ENCODE assay signal across 20 cellular contexts in the genomic region with DNA sequence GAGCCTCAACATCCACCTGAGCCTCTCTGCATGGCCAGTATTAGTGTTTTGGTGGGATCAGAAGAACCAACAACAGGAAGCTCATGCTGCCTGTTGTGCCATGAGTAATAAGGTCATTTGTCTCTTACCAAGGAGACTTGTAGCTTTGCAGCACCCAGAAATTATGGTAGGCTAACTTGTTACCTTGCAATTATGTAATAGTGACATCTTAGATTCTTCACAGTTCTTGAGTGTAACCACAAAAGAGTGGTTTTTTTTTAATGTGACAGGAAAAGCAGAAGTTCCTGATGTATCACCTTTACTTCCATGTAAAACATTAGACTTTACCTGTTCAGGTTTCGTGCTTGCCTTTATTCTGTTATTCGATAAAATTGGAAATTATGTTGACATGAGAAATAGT.
DNase-seq lines count a peak whose midpoint lies in the region; ATAC-seq, FAIRE-seq and TF ChIP-seq lines count a peak whose summit lies in the region.
"Had no signal": no experiment of that assay in that cellular context is flagged by ENCODE, and none has a peak within 500 bp of the region (broad histone marks: within the 10 kb centered on the region; RNA-seq: fewer than 3 reads in every experiment).

No MANE protein-coding gene starts in this region.

- no peak overlapping the region for H3K4me2 ChIP-seq in GM12878 (ENCODE audit: control insufficient read depth, insufficient read depth)

- RAD21 ChIA-PET in GM12878 (lab: Charles Lee; ENCODE audit: unreplicated experiment) = interaction anchor here (0.7 to 1.4 kb wide), 2 partner anchors 9 to 15 kb away, joined by 3 to 10 read pairs; no protein-coding TSS in a partner anchor

- no TSS peak for BruUV-seq in GM12878 (replicated peaks; lab: Mats Ljungman, UMichigan)

- WGBS in GM12878 (ENCODE audit: insufficient coverage, insufficient replicate concordance, low lambda C conversion rate, missing lambda C conversion rate) = 74% methylated on average over 2 of the region's 2 CpGs

- no peak overlapping the region for H3K9ac ChIP-seq in GM12878 (ENCODE audit: control insufficient read depth, insufficient read depth, low read length)

- H3K4me3 ChIP-seq in GM12878 = no peak overlapping the region

- no peak overlapping the region for H2AFZ ChIP-seq in GM12878 (ENCODE audit: control insufficient read depth, low read depth, low read length)

- TF ChIP-seq CTCF in GM12878 (IDR thresholded peaks at IDR 0.05 in 2 of 3, conservative IDR thresholded peaks at IDR 0.05 in 1 of 3; ENCODE audit: control insufficient read depth in 2 of 3, extremely low read depth in 1 of 3, insufficient read depth in 1 of 3, low read depth in 3 of 3, low read length in 3 of 3) (no peak), GM13976 (IDR thresholded peaks at IDR 0.05; ENCODE audit: borderline replicate concordance, control extremely low read depth, extremely low read depth, insufficient read depth, missing control alignments) (no peak)

- ATAC-seq in GM18511 (IDR thresholded peaks at IDR 0.05; ENCODE audit: unreplicated experiment) (peak; percentile 45), GM12878 (peak; percentile 65), GM21360 (IDR thresholded peaks at IDR 0.05; ENCODE audit: unreplicated experiment) (no peak)
- ATAC-seq: HCT116, HepG2 had no signal

- in situ Hi-C loops in GM12878 (cut with MboI) = no loop called here
- in situ Hi-C loops in GM13976 (cut with MboI; ENCODE audit: low sequenced_read_pairs, unreplicated experiment) = no loop called here

- TF ChIP-seq EP300 in GM12878 (IDR thresholded peaks at IDR 0.05; ENCODE audit: borderline replicate concordance in 1 of 2, control insufficient read depth in 1 of 2, low read depth in 2 of 2, low read length in 2 of 2) = no peak

- no peak for TF ChIP-seq POLR2A in GM12878 (IDR thresholded peaks at IDR 0.05; ENCODE audit: low read depth, low read length)

- H3K27me3 ChIP-seq in GM12878 (replicated peaks in 1 of 2; ENCODE audit: control insufficient read depth in 2 of 2, insufficient read depth in 2 of 2, low read length in 1 of 2) = no peaks in the 10 kb centered on the region

- intact Hi-C loops in GM12878 (cut with micrococcal nuclease; ENCODE audit: unreplicated experiment) = no loop called here

- H3K4me1 ChIP-seq in GM12878 (ENCODE audit: control insufficient read depth, insufficient read depth, low read length) = no peaks in the 10 kb centered on the region
- H3K4me1 ChIP-seq: Caco-2 had no signal

- SMC1A ChIA-PET in GM12878 (lab: Charles Lee; ENCODE audit: uncharacterized antibody, unreplicated experiment) = interaction anchor here (0.9 to 2.4 kb wide), 7 partner anchors 9 to 63 kb away, joined by 3 to 12 read pairs (median 6); no protein-coding TSS in a partner anchor

- POLR2A ChIA-PET in GM12878 (lab: Charles Lee) = interaction anchor here (0.6 kb wide), 1 partner anchor 1535 kb away, joined by 3 read pairs; no protein-coding TSS in a partner anchor

- H3K36me3 ChIP-seq in GM12878 (ENCODE audit: control insufficient read depth in 2 of 2, insufficient read depth in 2 of 2, low read length in 1 of 2) = no peaks in the 10 kb centered on the region

- H3K9me3 ChIP-seq in GM12878 (replicated peaks; ENCODE audit: control insufficient read depth, insufficient read depth, low read length) = no peaks in the 10 kb centered on the region; the same call in 2 of the 3 replicates
- H3K9me3 ChIP-seq: Caco-2 had no signal

- no peaks in the 10 kb centered on the region for H4K20me1 ChIP-seq in GM12878 (ENCODE audit: control insufficient read depth, insufficient read depth)

- DNase-seq in NOMO-1 treated with dmso at 0.1 percent for 144 hours (lab: John Stamatoyannopoulos, UW; ENCODE audit: unreplicated experiment) (peak; percentile 9), GM12878 (ENCODE audit: low read depth, low spot score) (no peak), GM13976 (ENCODE audit: low spot score) (no peak), NCI-H1930 (lab: John Stamatoyannopoulos, UW) (no peak)
- DNase-seq in stimulated activated CD4-positive, alpha-beta T cell treated with anti-CD3 and anti-CD28 coated beads, Interleukin-2, amount 100 ng/mL, for 48 hours = no peak
- DNase-seq: ACHN; Caco-2; CD4-positive, alpha-beta T cell; GOT3; H7; HFFc6; KBM-7 had no signal

- H3K27ac ChIP-seq in GM12878 (ENCODE audit: control insufficient read depth, insufficient read depth) = no peak overlapping the region
- H3K27ac ChIP-seq: C4-2B had no signal

- CTCF ChIA-PET in GM12878 (lab: Yijun Ruan, JAX) = interaction anchor here (0.8 to 1.2 kb wide), 2 partner anchors 11 to 58 kb away, joined by 3 to 4 read pairs; no protein-coding TSS in a partner anchor

- H3K79me2 ChIP-seq in GM12878 (ENCODE audit: control insufficient read depth, insufficient read depth, low read length) = no peaks in the 10 kb centered on the region

- no peak for TF ChIP-seq RAD21 in GM12878 (IDR thresholded peaks at IDR 0.05; ENCODE audit: insufficient read depth, low read depth, low read length)

- FAIRE-seq in GM12878 (lab: Jason Lieb, UNC) = peak; percentile 71
- FAIRE-seq: A204.1, D721Med, G401.6, HepG2 had no signal

TF ChIP-seq in GM12878, 131 proteins besides CTCF, POLR2A, EP300 and RAD21:
- TF ChIP-seq, protein P1, sequence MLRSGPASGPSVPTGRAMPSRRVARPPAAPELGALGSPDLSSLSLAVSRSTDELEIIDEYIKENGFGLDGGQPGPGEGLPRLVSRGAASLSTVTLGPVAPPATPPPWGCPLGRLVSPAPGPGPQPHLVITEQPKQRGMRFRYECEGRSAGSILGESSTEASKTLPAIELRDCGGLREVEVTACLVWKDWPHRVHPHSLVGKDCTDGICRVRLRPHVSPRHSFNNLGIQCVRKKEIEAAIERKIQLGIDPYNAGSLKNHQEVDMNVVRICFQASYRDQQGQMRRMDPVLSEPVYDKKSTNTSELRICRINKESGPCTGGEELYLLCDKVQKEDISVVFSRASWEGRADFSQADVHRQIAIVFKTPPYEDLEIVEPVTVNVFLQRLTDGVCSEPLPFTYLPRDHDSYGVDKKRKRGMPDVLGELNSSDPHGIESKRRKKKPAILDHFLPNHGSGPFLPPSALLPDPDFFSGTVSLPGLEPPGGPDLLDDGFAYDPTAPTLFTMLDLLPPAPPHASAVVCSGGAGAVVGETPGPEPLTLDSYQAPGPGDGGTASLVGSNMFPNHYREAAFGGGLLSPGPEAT (IDR thresholded peaks at IDR 0.05; ENCODE audit: low read depth) = peak; percentile 27; the same call in 1 of the 2 replicates
- no peak for TF ChIP-seq JUND (IDR thresholded peaks at IDR 0.05; ENCODE audit: low read depth, low read length)
- TF ChIP-seq MTA2 (IDR thresholded peaks at IDR 0.05; ENCODE audit: low read depth) = peak; percentile 64; the same call in 1 of the 2 replicates
- TF ChIP-seq RUNX3 (IDR thresholded peaks at IDR 0.05; ENCODE audit: low read length) = peak; percentile 76; the same call in 1 of the 2 replicates
- peak; percentile 32; the same call in 1 of the 2 replicates for TF ChIP-seq ZNF384 (IDR thresholded peaks at IDR 0.05; ENCODE audit: borderline replicate concordance, low read depth, low read length)
- TF ChIP-seq IKZF2 (IDR thresholded peaks at IDR 0.05) = peak; percentile 64 to 74; a peak in 3 of 4 replicates
- TF ChIP-seq ATF7 (IDR thresholded peaks at IDR 0.05; ENCODE audit: low read depth) = peak; percentile 53; the same call in 1 of the 2 replicates
- 0 out of 2 replicates have a peak, but pooled peaks have one; percentile 20 for TF ChIP-seq CREB1 (IDR thresholded peaks at IDR 0.05; ENCODE audit: low read depth)
- TF ChIP-seq IKZF1 (conservative IDR thresholded peaks at IDR 0.05) = peak; percentile 49
- TF ChIP-seq DPF2 (IDR thresholded peaks at IDR 0.05) = peak; percentile 18; the same call in 1 of the 2 replicates
- no peak for TF ChIP-seq PAX8 (IDR thresholded peaks at IDR 0.05)
- no peak for TF ChIP-seq ZNF687 (IDR thresholded peaks at IDR 0.05)
- no peak for TF ChIP-seq HDAC2 (IDR thresholded peaks at IDR 0.05)
TF ChIP-seq in GM12878: peak in this region for 9.
